ENCODE assay signal across 9 cellular contexts in genomic region chr10:91800756-91801155, GRCh38. TPM values are rescaled to one million over a fixed set of nuclear protein-coding genes. Genes with fewer than 3 reads are reported as not detected.
DNase-seq lines count a peak whose midpoint lies in the region; ATAC-seq and TF ChIP-seq lines count a peak whose summit lies in the region.
"Had no signal": no experiment of that assay in that cellular context is flagged by ENCODE, and none has a peak within 500 bp of the region (broad histone marks: within the 10 kb centered on the region; RNA-seq: fewer than 3 reads in every experiment).

No MANE protein-coding gene starts in this region.

- peaks cover 0 to 5% of the 10 kb centered on the region in 2 donors for H3K27me3 Mint-ChIP-seq in CD8-positive, alpha-beta memory T cell
- H3K27me3 Mint-ChIP-seq in central memory CD8-positive, alpha-beta T cell, result no peaks in the 10 kb centered on the region
- no peaks in the 10 kb centered on the region for H3K27me3 Mint-ChIP-seq in nephron (ENCODE audit: low read depth)

- H3K27me3 ChIP-seq in CD8-positive, alpha-beta memory T cell (ENCODE audit: insufficient read depth, low read length, poor library complexity, severe bottlenecking), result no peaks in the 10 kb centered on the region
- H3K27me3 ChIP-seq in HUES64 (ENCODE audit: insufficient read depth, low read length) (no peaks in the 10 kb centered on the region), aorta (ENCODE audit: control insufficient read depth in 1 of 2, insufficient read depth in 2 of 2, low read length in 1 of 2) (no peaks in the 10 kb centered on the region)

- intact Hi-C loops in aorta (cut with DNase I), result no loop called here

- peak overlapping the region; percentile 24 to 98 (median 72) for H3K27ac Mint-ChIP-seq in CD8-positive, alpha-beta memory T cell
- H3K27ac Mint-ChIP-seq in central memory CD8-positive, alpha-beta T cell (ENCODE audit: low read depth), result peak overlapping the region; percentile 95
- H3K27ac Mint-ChIP-seq in nephron, result peak overlapping the region in 2 of 3 experiments; percentile 60 to 96

- CTCF ChIA-PET in CD8-positive, alpha-beta memory T cell (lab: Charles Lee), result interaction anchor here (0.6 to 1.7 kb wide), 2 partner anchors 8 to 661 kb away, joined by 3 read pairs; no protein-coding TSS in a partner anchor

- H3K27ac ChIP-seq in CD8-positive, alpha-beta memory T cell (ENCODE audit: low read depth, low read length), result no peak overlapping the region
- no peak overlapping the region for H3K27ac ChIP-seq in HUES64 (ENCODE audit: low read depth, low read length)
- H3K27ac ChIP-seq in aorta (ENCODE audit: low read depth in 1 of 2, low read length in 2 of 2), result no peak overlapping the region

- no peaks in the 10 kb centered on the region for H3K9me3 Mint-ChIP-seq in CD8-positive, alpha-beta memory T cell
- no peaks in the 10 kb centered on the region for H3K9me3 Mint-ChIP-seq in central memory CD8-positive, alpha-beta T cell
- no peaks in the 10 kb centered on the region for H3K9me3 Mint-ChIP-seq in nephron

- H3K9ac ChIP-seq in HUES64 (ENCODE audit: low read depth, low read length), result no peak overlapping the region

- WGBS in HUES64, result 100% methylated on average over 1 of the region's 1 CpG
- 39 to 47% methylated on average over 1 of the region's 1 CpG for WGBS in aorta, 2 donors

- no peak overlapping the region for H3K4me3 ChIP-seq in CD8-positive, alpha-beta memory T cell (ENCODE audit: low read length)
- H3K4me3 ChIP-seq in HUES64 (ENCODE audit: low read length), result peak overlapping the region; percentile 92; the same call in 1 of the 2 replicates
- peak overlapping the region in 1 of 2 donors; percentile 84 for H3K4me3 ChIP-seq in aorta (ENCODE audit: low read length in 2 of 2)

- POLR2A ChIA-PET in CD8-positive, alpha-beta memory T cell (lab: Charles Lee), result interaction anchor here (0.6 kb wide), 1 partner anchor 217 kb away, joined by 4 read pairs; no protein-coding TSS in a partner anchor

- no peak for TF ChIP-seq CTCF in nephron (IDR thresholded peaks at IDR 0.05; ENCODE audit: unreplicated experiment in 3 of 3)

- H3K4me3 Mint-ChIP-seq in CD8-positive, alpha-beta memory T cell, result peak overlapping the region; percentile 95 to 99 (median 97)
- peak overlapping the region; percentile 99 for H3K4me3 Mint-ChIP-seq in central memory CD8-positive, alpha-beta T cell
- H3K4me3 Mint-ChIP-seq in nephron, result peak overlapping the region; percentile 97 to 100 (median 98)

- no peak for ATAC-seq in central memory CD8-positive, alpha-beta T cell (replicated peaks; ENCODE audit: extremely low read depth, poor library complexity, severe bottlenecking)
- ATAC-seq in HG03571 (IDR thresholded peaks at IDR 0.05; ENCODE audit: unreplicated experiment), result no peak
- ATAC-seq in aorta (ENCODE audit: low FRiP score), result no peak
- ATAC-seq: Panc1 had no signal

- H3K4me1 ChIP-seq in CD8-positive, alpha-beta memory T cell (ENCODE audit: insufficient read depth, low read length), result peaks cover 50% of the 10 kb centered on the region
- H3K4me1 ChIP-seq in HUES64 (ENCODE audit: insufficient read depth, low read length), result peaks cover 32% of the 10 kb centered on the region
- peaks cover 0 to 11% of the 10 kb centered on the region in 2 donors for H3K4me1 ChIP-seq in aorta (ENCODE audit: control insufficient read depth in 1 of 2, insufficient read depth in 2 of 2, low read length in 2 of 2)

- H3K9me3 ChIP-seq in CD8-positive, alpha-beta memory T cell (ENCODE audit: low read length), result no peaks in the 10 kb centered on the region
- H3K9me3 ChIP-seq in HUES64 (ENCODE audit: insufficient read depth, low read depth, low read length) (no peaks in the 10 kb centered on the region), aorta (ENCODE audit: control insufficient read depth, low read length) (no peaks in the 10 kb centered on the region)

- no peaks in the 10 kb centered on the region for H3K36me3 ChIP-seq in CD8-positive, alpha-beta memory T cell (ENCODE audit: insufficient read depth, low read length)
- H3K36me3 ChIP-seq in HUES64 (ENCODE audit: insufficient read depth, low read length) (peaks cover 31% of the 10 kb centered on the region), aorta (ENCODE audit: control insufficient read depth in 1 of 2, insufficient read depth in 2 of 2, low read length in 1 of 2) (no peaks in the 10 kb centered on the region)

- DNase-seq in CD8-positive, alpha-beta memory T cell, result no peak
- DNase-seq in central memory CD8-positive, alpha-beta T cell (ENCODE audit: low spot score in 2 of 2), result no peak
- DNase-seq in DMS79 (lab: John Stamatoyannopoulos, UW) (no peak), aorta (no peak)
- DNase-seq: activated CD4-positive, CD25-positive, alpha-beta regulatory T cell treated with anti-CD3 and anti-CD28 coated beads, Interleukin-2, amount 50 U/mL, for 72 hours had no signal

- H3K36me3 Mint-ChIP-seq in CD8-positive, alpha-beta memory T cell, result peaks cover 0 to 68% (median 18%) of the 10 kb centered on the region in 3 donors
- H3K36me3 Mint-ChIP-seq in central memory CD8-positive, alpha-beta T cell (ENCODE audit: insufficient read depth), result peaks cover 36% of the 10 kb centered on the region
- H3K36me3 Mint-ChIP-seq in nephron (ENCODE audit: low read depth), result peaks cover 30% of the 10 kb centered on the region

- peaks cover 79 to 93% (median 93%) of the 10 kb centered on the region in 3 donors for H3K4me1 Mint-ChIP-seq in CD8-positive, alpha-beta memory T cell
- peaks cover 85% of the 10 kb centered on the region for H3K4me1 Mint-ChIP-seq in central memory CD8-positive, alpha-beta T cell
- peaks cover 49% of the 10 kb centered on the region for H3K4me1 Mint-ChIP-seq in nephron

RNA-seq across cellular contexts. Expression of gene TNKS2, which starts 2.5 kb away (rescaled TPM):
- total RNA-seq in CD8-positive, alpha-beta memory T cell, result 10 to 100 TPM; 27.3 to 29.2 TPM
- 31.5 TPM for polyA plus RNA-seq in CD8-positive, alpha-beta memory T cell
- polyA plus RNA-seq in HUES64 (2013, experiment 1 of 2), result 42.3 TPM
- 41.4 TPM for polyA plus RNA-seq in HUES64 (2013, experiment 2 of 2)
- total RNA-seq in aorta, result 10 to 100 TPM; 38.2 to 43.2 TPM
- 10 to 100 TPM in 1 of 2 donors, 1 to 10 TPM in 1; 9.8 to 16.7 TPM for polyA plus RNA-seq in aorta
